In genomic region chr14:59150990-59151389, GRCh38 we compare ENCODE assay signal across 11 cellular contexts. TPM values are rescaled to one million over a fixed set of nuclear protein-coding genes. Genes with fewer than 3 reads are reported as not detected.
DNase-seq lines count a peak whose midpoint lies in the region; ATAC-seq, FAIRE-seq and TF ChIP-seq lines count a peak whose summit lies in the region.
"Had no signal": no experiment of that assay in that cellular context is flagged by ENCODE, and none has a peak within 500 bp of the region (broad histone marks: within the 10 kb centered on the region; RNA-seq: fewer than 3 reads in every experiment).

No MANE protein-coding gene starts in this region.

- H3K4me3 ChIP-seq in osteoblast (ENCODE audit: insufficient read depth, low read length) = no peak overlapping the region
- no peak overlapping the region for H3K4me3 ChIP-seq in GM23248
- H3K4me3 ChIP-seq in kidney (ENCODE audit: low read length in 2 of 2) = no peak overlapping the region

- peak; percentile 92 for ATAC-seq in GM18909 (IDR thresholded peaks at IDR 0.05; ENCODE audit: poor library complexity, unreplicated experiment)
- peak; percentile 65 for ATAC-seq in HG02610 (IDR thresholded peaks at IDR 0.05; ENCODE audit: unreplicated experiment)

- no peaks in the 10 kb centered on the region for H3F3A ChIP-seq in GM23248 (ENCODE audit: insufficient read depth)

- 75 to 84% methylated on average over 2 of the region's 2 CpGs for WGBS in GM23248 (ENCODE audit: low coverage in 1 of 2, low lambda C conversion rate in 2 of 2, missing lambda C conversion rate in 2 of 2), 2 experiments

- no peaks in the 10 kb centered on the region for H3K9me3 ChIP-seq in osteoblast (ENCODE audit: low read depth, low read length)
- H3K9me3 ChIP-seq in GM23248 (ENCODE audit: low read depth) = no peaks in the 10 kb centered on the region
- no peaks in the 10 kb centered on the region for H3K9me3 ChIP-seq in kidney (ENCODE audit: control insufficient read depth in 1 of 2, low read length in 2 of 2)

- H2AFZ ChIP-seq in osteoblast (ENCODE audit: low read length) (no peak overlapping the region), GM23248 (no peak overlapping the region)

- peaks cover 7% of the 10 kb centered on the region for H3K27me3 ChIP-seq in osteoblast (ENCODE audit: insufficient read depth, low read length)
- H3K27me3 ChIP-seq in GM23248 (replicated peaks; ENCODE audit: insufficient read depth) = no peaks in the 10 kb centered on the region

- H3K79me2 ChIP-seq in osteoblast (ENCODE audit: insufficient read depth, low read length) (no peaks in the 10 kb centered on the region), GM23248 (ENCODE audit: insufficient read depth) (no peaks in the 10 kb centered on the region)

- H4K20me1 ChIP-seq in osteoblast (ENCODE audit: insufficient read depth, low read length) = no peaks in the 10 kb centered on the region
- H4K20me1 ChIP-seq in GM23248 (ENCODE audit: insufficient read depth) = no peaks in the 10 kb centered on the region

- TF ChIP-seq CTCF in osteoblast (IDR thresholded peaks at IDR 0.05; ENCODE audit: extremely low read depth, low read depth, low read length) (no peak), kidney (IDR thresholded peaks at IDR 0.05; ENCODE audit: borderline replicate concordance, extremely low read depth, insufficient read depth) (no peak)

- intact Hi-C loops in kidney (cut with DNase I) = no loop called here

- in situ Hi-C loops in GM23248 (cut with MboI) = no loop called here

- H3K36me3 Mint-ChIP-seq in IgD-negative memory B cell = peaks cover 2% of the 10 kb centered on the region

- H3K4me2 ChIP-seq in osteoblast (ENCODE audit: insufficient read depth, low read length) (no peak overlapping the region), GM23248 (ENCODE audit: unreplicated experiment) (no peak overlapping the region)

- H3K4me1 ChIP-seq in osteoblast (ENCODE audit: insufficient read depth, low read length) (no peaks in the 10 kb centered on the region), GM23248 (ENCODE audit: insufficient read depth) (no peaks in the 10 kb centered on the region), kidney (ENCODE audit: control insufficient read depth in 1 of 2, insufficient read depth in 1 of 2, low read depth in 1 of 2, low read length in 2 of 2) (no peaks in the 10 kb centered on the region)

- no peaks in the 10 kb centered on the region for H3K9me2 ChIP-seq in GM23248 (ENCODE audit: insufficient read depth)

- H3K27ac Mint-ChIP-seq in IgD-negative memory B cell = peak overlapping the region in 2 of 3 donors; percentile 28 to 89
- H3K27ac Mint-ChIP-seq: stimulated activated naive CD8-positive, alpha-beta T cell treated with anti-CD3 and anti-CD28 coated beads, Interleukin-15, Interleukin-2, amounts not matched to agents 100 ng/mL and 50 ng/mL, for 24 hours had no signal

- peaks cover 1% of the 10 kb centered on the region for H3K27me3 Mint-ChIP-seq in IgD-negative memory B cell
- H3K27me3 Mint-ChIP-seq: stimulated activated naive CD8-positive, alpha-beta T cell treated with anti-CD3 and anti-CD28 coated beads, Interleukin-15, Interleukin-2, amounts not matched to agents 100 ng/mL and 50 ng/mL, for 24 hours had no signal

- peak overlapping the region; percentile 36 to 91 (median 72) for H3K4me3 Mint-ChIP-seq in IgD-negative memory B cell
- H3K4me3 Mint-ChIP-seq: stimulated activated naive CD8-positive, alpha-beta T cell treated with anti-CD3 and anti-CD28 coated beads, Interleukin-15, Interleukin-2, amounts not matched to agents 100 ng/mL and 50 ng/mL, for 24 hours had no signal

- H3K9me3 Mint-ChIP-seq in IgD-negative memory B cell = no peaks in the 10 kb centered on the region
- H3K9me3 Mint-ChIP-seq: stimulated activated naive CD8-positive, alpha-beta T cell treated with anti-CD3 and anti-CD28 coated beads, Interleukin-15, Interleukin-2, amounts not matched to agents 100 ng/mL and 50 ng/mL, for 24 hours had no signal

- no peak overlapping the region for H3K27ac ChIP-seq in osteoblast (ENCODE audit: low read depth, low read length)
- no peak overlapping the region for H3K27ac ChIP-seq in GM23248
- no peak overlapping the region for H3K27ac ChIP-seq in kidney (ENCODE audit: low read depth in 2 of 2, low read length in 2 of 2)

- H3K36me3 ChIP-seq in osteoblast (ENCODE audit: insufficient read depth, low read length) = no peaks in the 10 kb centered on the region
- H3K36me3 ChIP-seq in GM23248 (ENCODE audit: low read depth) = no peaks in the 10 kb centered on the region
- H3K36me3 ChIP-seq in kidney (ENCODE audit: control insufficient read depth in 1 of 2, insufficient read depth in 2 of 2, low read length in 2 of 2) = no peaks in the 10 kb centered on the region

- FAIRE-seq in kidney (lab: Jason Lieb, UNC) = no peak

- no peak overlapping the region for H3K9ac ChIP-seq in GM23248
- no peak overlapping the region for H3K9ac ChIP-seq in kidney (ENCODE audit: low read length in 2 of 2)

- peak; percentile 17 for DNase-seq in osteoblast (ENCODE audit: insufficient read length, low spot score, missing footprints)
- no peak for DNase-seq in LoVo (ENCODE audit: low spot score)
- no peak for DNase-seq in GM23248
- no peak for DNase-seq in kidney
- DNase-seq in stimulated activated naive CD4-positive, alpha-beta T cell (lab: John Stamatoyannopoulos, UW) = no peak
- DNase-seq: HCEC 1CT, NCI-H1105 had no signal

- H3K4me1 Mint-ChIP-seq in IgD-negative memory B cell = peaks cover 35 to 57% (median 47%) of the 10 kb centered on the region in 3 donors

RNA-seq across cellular contexts. Expression of gene DAAM1, which starts 37.5 kb away (rescaled TPM):
- polyA plus RNA-seq in IgD-negative memory B cell (42.2 TPM), GM23248 (2016; fragmentation: Nextera tagmentation; extraction: Ambion mirVana) (17.4 and 17.9 TPM in 2 replicates), kidney (ENCODE audit: insufficient read depth, low read depth, low replicate concordance) (5.3 TPM)
- total RNA-seq in osteoblast (19.5 and 24.2 TPM in 2 replicates), kidney (47.8 TPM)
- total RNA-seq in GM23248 (2014; rRNA removed; shearing (Covaris generic)) = 17.5 and 25.3 TPM in 2 replicates
